In genomic region chr15:22861151-22861550, GRCh38 we compare ENCODE assay signal across 29 cellular contexts. TPM values are rescaled to one million over a fixed set of nuclear protein-coding genes. Genes with fewer than 3 reads are reported as not detected.
DNase-seq lines count a peak whose midpoint lies in the region; ATAC-seq and TF ChIP-seq lines count a peak whose summit lies in the region.
"Had no signal": no experiment of that assay in that cellular context is flagged by ENCODE, and none has a peak within 500 bp of the region (broad histone marks: within the 10 kb centered on the region; RNA-seq: fewer than 3 reads in every experiment).

No MANE protein-coding gene starts in this region.

- H3K27ac ChIP-seq in VCaP (peak overlapping the region; percentile 73), dorsolateral prefrontal cortex (peak overlapping the region in 57 of 59 donors; percentile 6 to 86 (median 70))
- H3K27ac ChIP-seq: breast epithelium, gastroesophageal sphincter, right lobe of liver had no signal

- in situ Hi-C loops in KBM-7 (cut with MboI; ENCODE audit: low pct_unique_long_range_greater_than_20kb, low sequenced_read_pairs), result no loop called here

- H3K4me3 ChIP-seq in dorsolateral prefrontal cortex, result peak overlapping the region in 1 of 59 donors; percentile 16
- H3K4me3 ChIP-seq: breast epithelium, gastroesophageal sphincter, right lobe of liver had no signal

- no peaks in the 10 kb centered on the region for H3K27me3 ChIP-seq in dorsolateral prefrontal cortex
- H3K27me3 ChIP-seq: BE2C, breast epithelium, gastroesophageal sphincter, right lobe of liver had no signal

- DNase-seq in COLO829 (ENCODE audit: low spot score) (peak; percentile 14), dorsolateral prefrontal cortex (peak in 1 of 10 donors; percentile 32), putamen (ENCODE audit: low spot score) (peak; percentile 12), NCI-H2107 (lab: John Stamatoyannopoulos, UW) (no peak), KBM-7 (no peak)
- DNase-seq: activated CD4-positive, alpha-beta T cell treated with anti-CD3 and anti-CD28 coated beads, Interleukin-2, amount 10 ng/mL, durations not matched to agents 7 days and 5 days; activated CD8-positive, alpha-beta memory T cell treated with anti-CD3 and anti-CD28 coated beads, Interleukin-2, amount 10 ng/mL, durations not matched to agents 7 days and 5 days; activated naive CD4-positive, alpha-beta T cell treated with anti-CD3 and anti-CD28 coated beads, Interleukin-2, amount 10 ng/mL, durations not matched to agents 7 days and 5 days; BE2C; CD8-positive, alpha-beta memory T cell; DMS153; effector CD4-positive, alpha-beta T cell; H7; hippocampal formation; left cardiac atrium; MM.1S; NCI-H1105 treated with DMSO at 0.1 percent for 48 hours; NCI-H2029 treated with DMSO at 0.1 percent for 48 hours; NCI-H526; right lobe of liver; SHP77 treated with DMSO at 0.1 percent for 48 hours; stimulated activated CD8-positive, alpha-beta memory T cell treated with anti-CD3 and anti-CD28 coated beads, Interleukin-4, amount 100 ng/mL, for 48 hours; T1000; trophoblast cell had no signal

- TF ChIP-seq CTCF in VCaP (conservative IDR thresholded peaks at IDR 0.05), result no peak
- TF ChIP-seq CTCF in dorsolateral prefrontal cortex (IDR thresholded peaks at IDR 0.05 in 54 of 56, conservative IDR thresholded peaks at IDR 0.05 in 2 of 56; ENCODE audit: low read depth in 1 of 56, partially characterized antibody in 56 of 56), result no peak

- intact Hi-C loops in dorsolateral prefrontal cortex (cut with DNase I), result no loop called here

- ATAC-seq in HG02763 (IDR thresholded peaks at IDR 0.05; ENCODE audit: unreplicated experiment) (no peak), GM18870 (IDR thresholded peaks at IDR 0.05; ENCODE audit: unreplicated experiment) (no peak)
- ATAC-seq: activated CD8-positive, alpha-beta memory T cell treated with anti-CD3 and anti-CD28 coated beads, Interleukin-2, amount 10 ng/mL, durations not matched to agents 7 days and 5 days; gastroesophageal sphincter; left cardiac atrium; right lobe of liver had no signal

RNA-seq across cellular contexts. Expression of gene NIPA2, which starts 22.7 kb away (rescaled TPM):
- 10 to 100 TPM; 18.5 to 49.2 (median 35.5) TPM for total RNA-seq in dorsolateral prefrontal cortex

Comparison
In these comparisons a context has a peak if more than half of its experiments do, and no peak if none do; other contexts are left out.
1. DNase-seq: peak in COLO829 (single experiment) and putamen (single experiment); none in NCI-H2107 (single experiment) and KBM-7 (single experiment).